Comparison of ENCODE assay signal across 19 cellular contexts in the genomic region with DNA sequence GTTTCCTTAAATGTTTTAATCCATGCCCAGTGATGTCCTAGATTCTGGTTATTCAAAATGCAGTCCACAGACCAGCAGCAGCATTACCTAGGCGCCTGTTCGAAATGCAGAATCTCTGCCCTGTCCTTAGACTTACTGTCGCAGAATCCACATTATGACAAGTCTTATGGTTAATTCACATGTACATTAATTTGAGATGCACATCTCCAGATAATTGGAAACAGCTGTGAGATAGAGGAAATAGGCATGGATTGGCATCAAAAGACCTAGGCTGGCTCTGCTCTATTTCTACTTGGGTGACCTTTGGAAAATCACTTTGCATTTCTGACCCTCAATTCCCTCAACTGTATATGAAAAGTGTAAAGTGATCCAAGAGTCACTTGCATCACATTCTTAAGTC.
DNase-seq lines count a peak whose midpoint lies in the region; ATAC-seq and TF ChIP-seq lines count a peak whose summit lies in the region.
"Had no signal": no experiment of that assay in that cellular context is flagged by ENCODE, and none has a peak within 500 bp of the region (broad histone marks: within the 10 kb centered on the region; RNA-seq: fewer than 3 reads in every experiment).

No MANE protein-coding gene starts in this region.

- no peaks in the 10 kb centered on the region for H3K9me3 ChIP-seq in BLaER1
- no peaks in the 10 kb centered on the region for H3K9me3 ChIP-seq in spleen

- no peaks in the 10 kb centered on the region for H4K20me1 ChIP-seq in BLaER1

- H3K9ac ChIP-seq in BLaER1: no peak overlapping the region
- H3K9ac ChIP-seq: GM23248 had no signal

- H3K4me1 ChIP-seq in BLaER1 (peaks cover 68% of the 10 kb centered on the region), spleen (peaks cover 0 to 19% (median 6%) of the 10 kb centered on the region in 6 donors)

- DNase-seq in SK-N-DZ (ENCODE audit: low spot score) (peak; percentile 65), endothelial cell (ENCODE audit: low spot score) (no peak), spleen (no peak), OCI-M2 (lab: John Stamatoyannopoulos, UW; ENCODE audit: unreplicated experiment) (no peak), cortex of kidney (lab: John Stamatoyannopoulos, UW) (no peak)
- DNase-seq: ACHN; Calu3; CD8-positive, alpha-beta T cell; DND-41; EL; GM23248; HCEC 1CT; HFFc6; KBM-7 had no signal

- H3K4me3 ChIP-seq in BLaER1 (no peak overlapping the region), spleen (no peak overlapping the region)
- H3K4me3 ChIP-seq: GM12878, GM23248 had no signal

- peaks cover 52% of the 10 kb centered on the region for H3K4me1 Mint-ChIP-seq in endothelial cell (ENCODE audit: unreplicated experiment)
- H3K4me1 Mint-ChIP-seq: IgD-negative memory B cell had no signal

- 91 to 96% (median 95%) methylated on average over 3 of the region's 3 CpGs for WGBS in spleen, 5 donors

- peaks cover 10% of the 10 kb centered on the region for H3K27me3 Mint-ChIP-seq in endothelial cell (ENCODE audit: unreplicated experiment)
- H3K27me3 Mint-ChIP-seq: IgD-negative memory B cell had no signal

- H3K27me3 ChIP-seq in BLaER1: no peaks in the 10 kb centered on the region
- H3K27me3 ChIP-seq in spleen (replicated peaks in 1 of 7): peaks cover 0 to 8% (median 0%) of the 10 kb centered on the region in 7 donors

- H3K27ac ChIP-seq in BLaER1: no peak overlapping the region
- peak overlapping the region in 7 of 8 donors; percentile 15 to 83 (median 76) for H3K27ac ChIP-seq in spleen
- H3K27ac ChIP-seq: GM23248 had no signal

- H3K9me3 Mint-ChIP-seq in endothelial cell (ENCODE audit: unreplicated experiment): no peaks in the 10 kb centered on the region
- H3K9me3 Mint-ChIP-seq: CD8-positive, alpha-beta T cell had no signal

- intact Hi-C loops in spleen (cut with DNase I; ENCODE audit: low total_unique reads): no loop called here

- peaks cover 8% of the 10 kb centered on the region for H3K36me3 Mint-ChIP-seq in endothelial cell (ENCODE audit: low read depth, unreplicated experiment)
- H3K36me3 Mint-ChIP-seq: CD8-positive, alpha-beta T cell; IgD-negative memory B cell had no signal

- peak overlapping the region; percentile 59 for H3K4me2 ChIP-seq in BLaER1

- no peak for TF ChIP-seq POLR2A in spleen (IDR thresholded peaks at IDR 0.05)

- peak overlapping the region; percentile 91 for H3K27ac Mint-ChIP-seq in endothelial cell (ENCODE audit: unreplicated experiment)
- H3K27ac Mint-ChIP-seq: CD8-positive, alpha-beta T cell; HFFc6 had no signal

- TF ChIP-seq CTCF in endothelial cell (IDR thresholded peaks at IDR 0.05; ENCODE audit: unreplicated experiment): no peak
- no peak for TF ChIP-seq CTCF in spleen (IDR thresholded peaks at IDR 0.05 in 8 of 11, conservative IDR thresholded peaks at IDR 0.05 in 3 of 11)

- no peak overlapping the region for H3K4me3 Mint-ChIP-seq in endothelial cell (ENCODE audit: unreplicated experiment)
- H3K4me3 Mint-ChIP-seq: CD8-positive, alpha-beta T cell; HFFc6; IgD-negative memory B cell had no signal

- H3K36me3 ChIP-seq in BLaER1: no peaks in the 10 kb centered on the region
- no peaks in the 10 kb centered on the region for H3K36me3 ChIP-seq in spleen

- no peak for ATAC-seq in HG02571 (IDR thresholded peaks at IDR 0.05; ENCODE audit: unreplicated experiment)
- ATAC-seq: CD8-positive, alpha-beta T cell; GM12878; HepG2 had no signal
